ENCODE assay signal across 8 cellular contexts in genomic region chr17:50348522-50349240, GRCh38. TPM values are rescaled to one million over a fixed set of nuclear protein-coding genes. Genes with fewer than 3 reads are reported as not detected.
DNase-seq lines count a peak whose midpoint lies in the region; ATAC-seq and FAIRE-seq lines count a peak whose summit lies in the region.

No MANE protein-coding gene starts in this region.

- FAIRE-seq in HTR-8/SVneo (lab: Jason Lieb, UNC), result no peak

- H3K27ac ChIP-seq in CD4-positive, alpha-beta memory T cell (ENCODE audit: low read depth, low read length), result no peak overlapping the region
- H3K27ac ChIP-seq in SJCRH30, result no peak overlapping the region

- no peaks in the 10 kb centered on the region for H3K9me3 Mint-ChIP-seq in CD4-positive, alpha-beta memory T cell
- no peaks in the 10 kb centered on the region for H3K9me3 Mint-ChIP-seq in naive B cell

- no peak overlapping the region for H3K4me3 ChIP-seq in CD4-positive, alpha-beta memory T cell (ENCODE audit: low read length in 2 of 2)
- H3K4me3 ChIP-seq in SJCRH30, result no peak overlapping the region

- no peak for DNase-seq in CD4-positive, alpha-beta memory T cell
- DNase-seq in HTR-8/SVneo (ENCODE audit: insufficient read length, low spot score) (peak; percentile 51), astrocyte of the hippocampus (ENCODE audit: low read depth, low spot score) (peak; percentile 59), naive B cell (no peak), SJCRH30 (no peak), GM19240 (ENCODE audit: insufficient read length, low spot score) (no peak), NCI-H1417 treated with DMSO at 0.1 percent for 48 hours (lab: John Stamatoyannopoulos, UW) (no peak), NCI-H2171 (lab: John Stamatoyannopoulos, UW) (no peak)

- H3K27me3 Mint-ChIP-seq in CD4-positive, alpha-beta memory T cell, result no peaks in the 10 kb centered on the region
- H3K27me3 Mint-ChIP-seq in naive B cell, result no peaks in the 10 kb centered on the region

- POLR2A ChIA-PET in CD4-positive, alpha-beta memory T cell (lab: Charles Lee; ENCODE audit: partially characterized antibody), result interaction anchor here (1.2 to 1.4 kb wide), 2 partner anchors 11 to 48 kb away, joined by 3 read pairs; partner anchors contain the start of gene LRRC59

- H3K4me3 Mint-ChIP-seq in CD4-positive, alpha-beta memory T cell, result peak overlapping the region in 6 of 8 donors; percentile 53 to 87 (median 63)
- H3K4me3 Mint-ChIP-seq in naive B cell, result peak overlapping the region in 7 of 8 donors; percentile 9 to 95 (median 62)

- H3K36me3 Mint-ChIP-seq in CD4-positive, alpha-beta memory T cell, result peaks cover 10 to 23% of the 10 kb centered on the region in 2 donors
- no peaks in the 10 kb centered on the region for H3K36me3 Mint-ChIP-seq in naive B cell

- no peak for ATAC-seq in naive B cell (ENCODE audit: low read depth in 2 of 2)

- no peaks in the 10 kb centered on the region for H3K9me3 ChIP-seq in CD4-positive, alpha-beta memory T cell (ENCODE audit: control insufficient read depth in 1 of 2, low read length in 2 of 2)
- H3K9me3 ChIP-seq in SJCRH30 (replicated peaks), result no peaks in the 10 kb centered on the region

- CTCF ChIA-PET in CD4-positive, alpha-beta memory T cell (lab: Charles Lee; ENCODE audit: partially characterized antibody), result interaction anchor here (2.1 to 5.6 kb wide), 2 partner anchors 13 to 48 kb away, joined by 7 to 35 read pairs; partner anchors contain the start of gene LRRC59

- H3K36me3 ChIP-seq in CD4-positive, alpha-beta memory T cell (ENCODE audit: insufficient read depth, low read length), result no peaks in the 10 kb centered on the region
- no peaks in the 10 kb centered on the region for H3K36me3 ChIP-seq in SJCRH30

- H3K4me1 Mint-ChIP-seq in CD4-positive, alpha-beta memory T cell, result peaks cover 30 to 67% (median 37%) of the 10 kb centered on the region in 4 donors
- H3K4me1 Mint-ChIP-seq in naive B cell, result peaks cover 51 to 63% (median 54%) of the 10 kb centered on the region in 3 donors

- intact Hi-C loops in CD4-positive, alpha-beta memory T cell (cut with micrococcal nuclease), result loop anchor here (5.0 kb wide), 1 partner anchor 251 kb away; the partner anchor contains the start of gene PDK2

- no peaks in the 10 kb centered on the region for H3K27me3 ChIP-seq in CD4-positive, alpha-beta memory T cell (ENCODE audit: insufficient read depth, low read length)
- H3K27me3 ChIP-seq in SJCRH30, result peaks cover 5% of the 10 kb centered on the region; the same call in 1 of the 2 replicates

- peaks cover 31% of the 10 kb centered on the region for H3K4me1 ChIP-seq in CD4-positive, alpha-beta memory T cell (ENCODE audit: insufficient read depth, low read length)
- no peaks in the 10 kb centered on the region for H3K4me1 ChIP-seq in SJCRH30

- peak overlapping the region; percentile 54 to 89 (median 82) for H3K27ac Mint-ChIP-seq in CD4-positive, alpha-beta memory T cell
- peak overlapping the region in 3 of 6 donors; percentile 33 to 77 (median 49) for H3K27ac Mint-ChIP-seq in naive B cell

RNA-seq across cellular contexts. Expression of gene XYLT2, which starts 2.8 kb away (rescaled TPM):
- 10 to 100 TPM; 37.6 to 41.1 TPM for total RNA-seq in CD4-positive, alpha-beta memory T cell
- polyA plus RNA-seq in CD4-positive, alpha-beta memory T cell, result 10 to 100 TPM in 1 of 2 donors, 1 to 10 TPM in 1; 7.7 to 20.8 TPM
- 10 to 100 TPM in 2 of 6 donors, 1 to 10 TPM in 4; 5.7 to 14.0 (median 9.5) TPM for polyA plus RNA-seq in naive B cell (ENCODE audit: low read depth in 6 of 6)
- 17.9 and 18.5 TPM in 2 replicates for total RNA-seq in SJCRH30 (2014; rRNA removed; shearing (Covaris generic))

RNA-seq across cellular contexts. Expression of gene MRPL27, which starts 24.3 kb away (rescaled TPM):
- 10 to 100 TPM; 30.0 to 32.9 TPM for total RNA-seq in CD4-positive, alpha-beta memory T cell
- 10 to 100 TPM; 38.4 to 55.8 TPM for polyA plus RNA-seq in CD4-positive, alpha-beta memory T cell
- polyA plus RNA-seq in naive B cell (ENCODE audit: low read depth in 6 of 6), result 10 to 100 TPM; 46.6 to 62.9 (median 50.4) TPM
- 43.8 and 44.4 TPM in 2 replicates for total RNA-seq in SJCRH30 (2014; rRNA removed; shearing (Covaris generic))

RNA-seq across cellular contexts. Expression of gene EME1, which starts 24.3 kb away (rescaled TPM):
- under 1 TPM; 0.41 to 0.89 TPM for total RNA-seq in CD4-positive, alpha-beta memory T cell
- polyA plus RNA-seq in CD4-positive, alpha-beta memory T cell, result under 1 TPM in 1 of 2 donors, not detected in 1; 0.13 TPM
- polyA plus RNA-seq in naive B cell (ENCODE audit: low read depth in 6 of 6), result under 1 TPM in 4 of 6 donors, not detected in 2; 0.36 to 0.87 (median 0.59) TPM
- 18.4 and 20.8 TPM in 2 replicates for total RNA-seq in SJCRH30 (2014; rRNA removed; shearing (Covaris generic))

RNA-seq across cellular contexts. Expression of gene LRRC59, which starts 48.6 kb away (rescaled TPM):
- 10 to 100 TPM; 30.3 to 30.7 TPM for total RNA-seq in CD4-positive, alpha-beta memory T cell
- 10 to 100 TPM; 17.8 to 23.9 TPM for polyA plus RNA-seq in CD4-positive, alpha-beta memory T cell
- 10 to 100 TPM; 15.4 to 29.2 (median 20.0) TPM for polyA plus RNA-seq in naive B cell (ENCODE audit: low read depth in 6 of 6)
- 89.4 and 89.5 TPM in 2 replicates for total RNA-seq in SJCRH30 (2014; rRNA removed; shearing (Covaris generic))

Comparison
In these comparisons a context has a peak if more than half of its experiments do, and no peak if none do; other contexts are left out.
1. DNase-seq: peak in HTR-8/SVneo (single experiment) and astrocyte of the hippocampus (single experiment); none in CD4-positive, alpha-beta memory T cell (0 of 5), naive B cell (single experiment), SJCRH30 (0 of 2), GM19240 (single experiment), NCI-H1417 treated with DMSO at 0.1 percent for 48 hours (single experiment) and NCI-H2171 (single experiment).
2. RNA of gene EME1, which starts 24.3 kb away (total RNA-seq): 18.4 to 20.8 TPM in SJCRH30; 0.41 to 0.89 TPM in CD4-positive, alpha-beta memory T cell; every median in the first group is over 10 times any median in the second.